ENCODE assay signal across 36 cellular contexts in the genomic region with DNA sequence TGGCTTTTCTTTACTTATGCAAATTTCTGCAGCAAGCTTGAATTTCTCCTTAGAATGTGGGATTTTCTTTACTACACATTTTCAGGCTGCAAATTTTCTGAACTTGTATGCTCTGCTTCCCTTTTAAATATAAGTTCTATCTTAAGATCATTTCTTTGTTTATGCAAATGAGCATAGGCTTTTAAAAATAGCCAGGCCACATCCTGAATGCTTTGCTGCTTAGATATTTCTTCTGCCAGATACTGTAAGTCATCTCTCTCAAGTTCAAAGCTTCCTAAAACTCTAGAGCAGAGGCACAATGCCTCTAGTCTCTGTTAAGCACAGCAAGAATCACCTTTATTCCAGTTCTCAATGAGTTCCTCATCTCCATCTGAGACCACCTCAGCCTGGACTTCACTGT.
A peak's percentile ranks its signal among the peaks of the same experiment; 100 is the strongest.
DNase-seq lines count a peak whose midpoint lies in the region; ATAC-seq, FAIRE-seq and TF ChIP-seq lines count a peak whose summit lies in the region.
"Had no signal": no experiment of that assay in that cellular context is flagged by ENCODE, and none has a peak within 500 bp of the region (broad histone marks: within the 10 kb centered on the region; RNA-seq: fewer than 3 reads in every experiment).

No MANE protein-coding gene starts in this region.

- H3K27me3 ChIP-seq in MM.1S (replicated peaks; ENCODE audit: insufficient read depth, low read length), result no peaks in the 10 kb centered on the region
- no peaks in the 10 kb centered on the region for H3K27me3 ChIP-seq in astrocyte (ENCODE audit: insufficient read depth, low read length)
- H3K27me3 ChIP-seq in BE2C, result no peaks in the 10 kb centered on the region
- no peaks in the 10 kb centered on the region for H3K27me3 ChIP-seq in right lobe of liver
- H3K27me3 ChIP-seq: BLaER1; BLaER1 treated with 17β-estradiol and CSF1 and Interleukin-3, amounts not matched to agents 10 nM and 100 nM had no signal

- no peaks in the 10 kb centered on the region for H3K36me3 Mint-ChIP-seq in astrocyte (ENCODE audit: low read depth, unreplicated experiment)
- H3K36me3 Mint-ChIP-seq: CD14-positive monocyte; CD4-positive, alpha-beta memory T cell; CD4-positive, CD25-positive, alpha-beta regulatory T cell; CD8-positive, alpha-beta T cell had no signal

- intact Hi-C loops in right lobe of liver (cut with DNase I), result no loop called here

- no peaks in the 10 kb centered on the region for H3K4me1 Mint-ChIP-seq in astrocyte (ENCODE audit: low read depth, unreplicated experiment)
- H3K4me1 Mint-ChIP-seq: B cell; CD14-positive monocyte; CD4-positive, alpha-beta memory T cell; CD4-positive, CD25-positive, alpha-beta regulatory T cell; CD8-positive, alpha-beta memory T cell had no signal

- H3K4me1 ChIP-seq in MM.1S (ENCODE audit: low read length), result no peaks in the 10 kb centered on the region
- H3K4me1 ChIP-seq in astrocyte (ENCODE audit: insufficient read depth, low read length), result peaks cover 2% of the 10 kb centered on the region
- no peaks in the 10 kb centered on the region for H3K4me1 ChIP-seq in BE2C
- H3K4me1 ChIP-seq in right lobe of liver, result no peaks in the 10 kb centered on the region
- H3K4me1 ChIP-seq: A549, BLaER1, Caco-2 had no signal

- H3K4me2 ChIP-seq in MM.1S (ENCODE audit: low read depth, low read length), result no peak overlapping the region
- no peak overlapping the region for H3K4me2 ChIP-seq in astrocyte (ENCODE audit: low read length)
- H3K4me2 ChIP-seq: A549, BLaER1 had no signal

- H3K27ac ChIP-seq in MM.1S (ENCODE audit: low read length) (peak overlapping the region; percentile 30; the same call in 1 of the 2 replicates), astrocyte (ENCODE audit: low read depth, low read length) (no peak overlapping the region), right lobe of liver (no peak overlapping the region)
- H3K27ac ChIP-seq: 22Rv1; A549; BLaER1; BLaER1 treated with 17β-estradiol and CSF1 and Interleukin-3, amounts not matched to agents 10 nM and 100 nM; C4-2B had no signal

- H3K36me3 ChIP-seq in MM.1S (replicated peaks; ENCODE audit: insufficient read depth, low read length), result no peaks in the 10 kb centered on the region
- H3K36me3 ChIP-seq in astrocyte (ENCODE audit: insufficient read depth, low read length), result no peaks in the 10 kb centered on the region
- H3K36me3 ChIP-seq in BE2C, result no peaks in the 10 kb centered on the region
- no peaks in the 10 kb centered on the region for H3K36me3 ChIP-seq in right lobe of liver
- H3K36me3 ChIP-seq: BLaER1; BLaER1 treated with 17β-estradiol and CSF1 and Interleukin-3, amounts not matched to agents 10 nM and 100 nM had no signal

- H3F3A ChIP-seq in MM.1S (ENCODE audit: insufficient read depth, low read length), result no peaks in the 10 kb centered on the region

- POLR2A ChIA-PET in AG04449 (lab: Yijun Ruan, JAX), result no interaction called here

- H3K4me3 ChIP-seq in AG04449 (ENCODE audit: low read depth, low read length) (no peak overlapping the region), MM.1S (ENCODE audit: low read length) (no peak overlapping the region), astrocyte (ENCODE audit: insufficient read depth, low read depth, low read length) (no peak overlapping the region), BE2C (ENCODE audit: low read depth, low read length) (no peak overlapping the region), right lobe of liver (no peak overlapping the region)
- H3K4me3 ChIP-seq: A549; BLaER1; BLaER1 treated with 17β-estradiol and CSF1 and Interleukin-3, amounts not matched to agents 10 nM and 100 nM had no signal

- H3K9ac ChIP-seq in MM.1S (ENCODE audit: low read length), result no peak overlapping the region
- no peak overlapping the region for H3K9ac ChIP-seq in astrocyte (ENCODE audit: low read length)
- H3K9ac ChIP-seq: BLaER1; BLaER1 treated with 17β-estradiol and CSF1 and Interleukin-3, amounts not matched to agents 10 nM and 100 nM had no signal

- DNase-seq in AG04449 (ENCODE audit: low read depth, low spot score) (peak; percentile 4), EH (ENCODE audit: low read depth) (peak; percentile 58), MM.1S (peak; percentile 62), astrocyte (ENCODE audit: low read depth) (peak; percentile 11), BE2C (no peak), right lobe of liver (no peak), NCI-H146 treated with DMSO at 0.1 percent for 48 hours (lab: John Stamatoyannopoulos, UW; ENCODE audit: unreplicated experiment) (no peak)
- DNase-seq: 8988T; ACHN; AML-193; C1 segment of cervical spinal cord; Caco-2; Calu3; CD4-positive, alpha-beta memory T cell; CD4-positive, alpha-beta T cell; CD4-positive, CD25-positive, alpha-beta regulatory T cell; CD8-positive, alpha-beta memory T cell; CD8-positive, alpha-beta T cell; COR-L47; DMS 273 treated with DMSO at 0.1 percent for 48 hours; DMS153; DMS79; DMS79 treated with DMSO at 0.1 percent for 48 hours; DND-41; EL had no signal

- FAIRE-seq in astrocyte (lab: Jason Lieb, UNC), result no peak
- FAIRE-seq: A204.1, A549, D721Med, G401.6 had no signal

- CTCF ChIA-PET in AG04449 (lab: Yijun Ruan, JAX), result no interaction called here

- H4K20me1 ChIP-seq in MM.1S (ENCODE audit: insufficient read depth, low read length) (no peaks in the 10 kb centered on the region), astrocyte (ENCODE audit: insufficient read depth, low read length) (no peaks in the 10 kb centered on the region)
- H4K20me1 ChIP-seq: BLaER1; BLaER1 treated with 17β-estradiol and CSF1 and Interleukin-3, amounts not matched to agents 10 nM and 100 nM had no signal

- TF ChIP-seq POLR2A in right lobe of liver (IDR thresholded peaks at IDR 0.05), result no peak

- H3K27ac Mint-ChIP-seq in astrocyte (ENCODE audit: unreplicated experiment), result no peak overlapping the region
- H3K27ac Mint-ChIP-seq: B cell; CD14-positive monocyte; CD4-positive, alpha-beta memory T cell; CD4-positive, alpha-beta T cell; CD4-positive, CD25-positive, alpha-beta regulatory T cell; CD8-positive, alpha-beta T cell had no signal

- H3K4me3 Mint-ChIP-seq in astrocyte (ENCODE audit: unreplicated experiment), result no peak overlapping the region
- H3K4me3 Mint-ChIP-seq: B cell; CD14-positive monocyte; CD4-positive, alpha-beta memory T cell; CD4-positive, alpha-beta T cell; CD4-positive, CD25-positive, alpha-beta regulatory T cell; CD8-positive, alpha-beta memory T cell; CD8-positive, alpha-beta T cell had no signal

- TF ChIP-seq CTCF in AG04449 (IDR thresholded peaks at IDR 0.05; ENCODE audit: insufficient read depth, low read length, missing control alignments) (no peak), MM.1S (IDR thresholded peaks at IDR 0.05; ENCODE audit: low read length) (no peak), astrocyte (IDR thresholded peaks at IDR 0.05; ENCODE audit: insufficient read depth, low read depth, low read length) (no peak), BE2C (IDR thresholded peaks at IDR 0.05; ENCODE audit: low read depth, low read length) (no peak), right lobe of liver (IDR thresholded peaks at IDR 0.05) (no peak)

- H3K9me3 ChIP-seq in MM.1S (replicated peaks; ENCODE audit: insufficient read depth, low read length) (no peaks in the 10 kb centered on the region), astrocyte (ENCODE audit: insufficient read depth, low read depth, low read length) (no peaks in the 10 kb centered on the region), BE2C (no peaks in the 10 kb centered on the region), right lobe of liver (no peaks in the 10 kb centered on the region)
- H3K9me3 ChIP-seq: A549, Caco-2 had no signal

- peaks cover 6% of the 10 kb centered on the region for H3K9me3 Mint-ChIP-seq in astrocyte (ENCODE audit: unreplicated experiment)

- H3K9me2 ChIP-seq in MM.1S (replicated peaks; ENCODE audit: insufficient read depth, low read length), result no peaks in the 10 kb centered on the region

- H3K27me3 Mint-ChIP-seq in astrocyte (ENCODE audit: low read depth, unreplicated experiment), result no peaks in the 10 kb centered on the region
- H3K27me3 Mint-ChIP-seq: B cell; CD4-positive, alpha-beta memory T cell; CD4-positive, alpha-beta T cell; CD4-positive, CD25-positive, alpha-beta regulatory T cell; CD8-positive, alpha-beta memory T cell had no signal

- H3K79me2 ChIP-seq in MM.1S (ENCODE audit: low read length) (no peaks in the 10 kb centered on the region), astrocyte (ENCODE audit: insufficient read depth, low read length) (no peaks in the 10 kb centered on the region)

- ATAC-seq in HG02885 (IDR thresholded peaks at IDR 0.05; ENCODE audit: poor library complexity, unreplicated experiment) (no peak), right lobe of liver (no peak)
- ATAC-seq: A549; CD8-positive, alpha-beta T cell had no signal

- H2AFZ ChIP-seq in MM.1S (ENCODE audit: low read length) (no peak overlapping the region), astrocyte (ENCODE audit: low read depth, low read length) (no peak overlapping the region)

Comparison
In these comparisons a context has a peak if more than half of its experiments do, and no peak if none do; other contexts are left out.
1. DNase-seq: peak in AG04449 (single experiment), EH (single experiment), MM.1S (single experiment) and astrocyte (single experiment); none in BE2C (single experiment), right lobe of liver (0 of 3) and NCI-H146 treated with DMSO at 0.1 percent for 48 hours (single experiment).